ENCODE assay signal across 13 cellular contexts in the genomic region with DNA sequence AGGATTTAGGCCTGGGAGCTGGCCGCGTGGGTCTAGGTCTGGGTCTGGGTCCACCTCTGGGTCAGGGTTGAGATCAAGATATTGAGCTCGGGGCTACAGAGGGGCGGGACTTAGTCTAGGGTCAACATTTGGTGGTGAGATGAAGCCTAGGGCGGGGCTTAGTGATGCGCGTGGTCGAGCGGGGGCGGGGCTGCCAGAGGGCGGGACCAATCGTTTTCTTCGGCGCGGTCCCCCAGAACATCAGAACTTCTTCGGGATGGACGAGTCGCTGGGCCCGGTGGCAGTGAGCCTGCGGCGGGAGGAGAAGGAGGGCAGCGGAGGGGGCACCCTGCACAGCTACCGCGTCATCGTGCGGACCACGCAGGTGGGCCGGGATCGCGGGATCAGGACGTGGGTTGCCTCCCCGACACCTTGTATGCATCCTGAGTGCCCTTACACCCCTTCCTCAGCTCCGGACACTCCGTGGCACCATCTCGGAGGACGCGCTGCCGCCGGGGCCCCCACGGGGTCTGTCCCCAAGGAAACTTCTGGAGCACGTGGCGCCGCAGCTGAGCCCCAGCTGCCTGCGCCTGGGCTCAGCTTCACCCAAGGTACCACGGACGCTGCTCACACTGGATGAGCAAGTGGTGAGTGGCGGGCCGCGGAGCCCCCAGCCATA. TPM values are rescaled to one million over a fixed set of nuclear protein-coding genes. Genes with fewer than 3 reads are reported as not detected.
DNase-seq lines count a peak whose midpoint lies in the region; ATAC-seq, FAIRE-seq and TF ChIP-seq lines count a peak whose summit lies in the region.
"Had no signal": no experiment of that assay in that cellular context is flagged by ENCODE, and none has a peak within 500 bp of the region (broad histone marks: within the 10 kb centered on the region; RNA-seq: fewer than 3 reads in every experiment).

No MANE protein-coding gene starts in this region.

- DNase-seq in activated naive CD4-positive, alpha-beta T cell treated with anti-CD3 and anti-CD28 coated beads, Interleukin-2, amount 50 U/mL, for 16 hours: no peak
- DNase-seq in astrocyte (ENCODE audit: low read depth) (no peak), memory B cell (ENCODE audit: low spot score in 2 of 2) (no peak), upper lobe of right lung (no peak), glomerular visceral epithelial cell (ENCODE audit: extremely low spot score) (no peak)
- DNase-seq: esophagus squamous epithelium; GM23248; SK-N-SH; stimulated activated CD4-positive, alpha-beta T cell treated with anti-CD3 and anti-CD28 coated beads, Interleukin-4, amount 100 ng/mL, for 24 hours had no signal

- no peaks in the 10 kb centered on the region for H3K27me3 Mint-ChIP-seq in activated naive CD4-positive, alpha-beta T cell treated with anti-CD3 and anti-CD28 coated beads, Interleukin-2, amount 50 U/mL, for 24 hours
- no peaks in the 10 kb centered on the region for H3K27me3 Mint-ChIP-seq in astrocyte (ENCODE audit: low read depth, unreplicated experiment)
- no peaks in the 10 kb centered on the region for H3K27me3 Mint-ChIP-seq in memory B cell

- intact Hi-C loops in upper lobe of right lung (cut with DNase I): no loop called here

- no peaks in the 10 kb centered on the region for H3K36me3 Mint-ChIP-seq in activated naive CD4-positive, alpha-beta T cell treated with anti-CD3 and anti-CD28 coated beads, Interleukin-2, amount 50 U/mL, for 24 hours
- H3K36me3 Mint-ChIP-seq in astrocyte (ENCODE audit: low read depth, unreplicated experiment) (peaks cover 12% of the 10 kb centered on the region), memory B cell (peaks cover 24% of the 10 kb centered on the region)

- ATAC-seq in memory B cell (ENCODE audit: low read depth) (no peak), upper lobe of right lung (no peak), GM19455 (IDR thresholded peaks at IDR 0.05; ENCODE audit: unreplicated experiment) (no peak), GM18873 (IDR thresholded peaks at IDR 0.05; ENCODE audit: low FRiP score, unreplicated experiment) (no peak)
- ATAC-seq: mucosa of descending colon had no signal

- no peak overlapping the region for H3K9ac ChIP-seq in astrocyte (ENCODE audit: low read length)
- H3K9ac ChIP-seq: GM23248, SK-N-SH had no signal

- H3K79me2 ChIP-seq in astrocyte (ENCODE audit: insufficient read depth, low read length): peaks cover 21% of the 10 kb centered on the region

- H3K9me3 Mint-ChIP-seq in activated naive CD4-positive, alpha-beta T cell treated with anti-CD3 and anti-CD28 coated beads, Interleukin-2, amount 50 U/mL, for 24 hours: no peaks in the 10 kb centered on the region
- H3K9me3 Mint-ChIP-seq in astrocyte (ENCODE audit: unreplicated experiment) (peaks cover 3% of the 10 kb centered on the region), memory B cell (no peaks in the 10 kb centered on the region)

- peaks cover 50% of the 10 kb centered on the region for H3K4me1 Mint-ChIP-seq in activated naive CD4-positive, alpha-beta T cell treated with anti-CD3 and anti-CD28 coated beads, Interleukin-2, amount 50 U/mL, for 24 hours
- H3K4me1 Mint-ChIP-seq in astrocyte (ENCODE audit: low read depth, unreplicated experiment): peaks cover 20% of the 10 kb centered on the region
- peaks cover 37% of the 10 kb centered on the region for H3K4me1 Mint-ChIP-seq in memory B cell

- H3K4me3 ChIP-seq in astrocyte (ENCODE audit: insufficient read depth, low read depth, low read length): no peak overlapping the region
- H3K4me3 ChIP-seq in upper lobe of right lung: peak overlapping the region; percentile 76
- H3K4me3 ChIP-seq: GM23248, mucosa of descending colon had no signal

- H4K20me1 ChIP-seq in astrocyte (ENCODE audit: insufficient read depth, low read length): peaks cover 22% of the 10 kb centered on the region

- no peak for FAIRE-seq in astrocyte (lab: Jason Lieb, UNC)

- H3K4me1 ChIP-seq in astrocyte (ENCODE audit: insufficient read depth, low read length): peaks cover 25% of the 10 kb centered on the region
- H3K4me1 ChIP-seq in upper lobe of right lung: peaks cover 34% of the 10 kb centered on the region

- peak overlapping the region; percentile 18 for H3K27ac Mint-ChIP-seq in activated naive CD4-positive, alpha-beta T cell treated with anti-CD3 and anti-CD28 coated beads, Interleukin-2, amount 50 U/mL, for 24 hours
- H3K27ac Mint-ChIP-seq in astrocyte (ENCODE audit: unreplicated experiment) (no peak overlapping the region), memory B cell (peak overlapping the region; percentile 97)

- TF ChIP-seq CTCF in astrocyte (IDR thresholded peaks at IDR 0.05; ENCODE audit: insufficient read depth, low read depth, low read length): no peak
- no peak for TF ChIP-seq CTCF in upper lobe of right lung (IDR thresholded peaks at IDR 0.05)

- H3K9me3 ChIP-seq in astrocyte (ENCODE audit: insufficient read depth, low read depth, low read length): no peaks in the 10 kb centered on the region
- H3K9me3 ChIP-seq in upper lobe of right lung: no peaks in the 10 kb centered on the region
- H3K9me3 ChIP-seq: esophagus squamous epithelium, mucosa of descending colon, SK-N-SH had no signal

- H3K27ac ChIP-seq in astrocyte (ENCODE audit: low read depth, low read length) (no peak overlapping the region), upper lobe of right lung (peak overlapping the region; percentile 85)
- H3K27ac ChIP-seq: GM23248 had no signal

- H2AFZ ChIP-seq in astrocyte (ENCODE audit: low read depth, low read length): peak overlapping the region; percentile 10
- H2AFZ ChIP-seq: GM23248 had no signal

- H3K27me3 ChIP-seq in astrocyte (ENCODE audit: insufficient read depth, low read length) (no peaks in the 10 kb centered on the region), upper lobe of right lung (no peaks in the 10 kb centered on the region)
- H3K27me3 ChIP-seq: esophagus squamous epithelium had no signal

- peak overlapping the region; percentile 64 for H3K4me2 ChIP-seq in astrocyte (ENCODE audit: low read length)
- H3K4me2 ChIP-seq: SK-N-SH had no signal

- H3K36me3 ChIP-seq in astrocyte (ENCODE audit: insufficient read depth, low read length): no peaks in the 10 kb centered on the region
- peaks cover 41% of the 10 kb centered on the region for H3K36me3 ChIP-seq in upper lobe of right lung

- H3K4me3 Mint-ChIP-seq in activated naive CD4-positive, alpha-beta T cell treated with anti-CD3 and anti-CD28 coated beads, Interleukin-2, amount 50 U/mL, for 24 hours: peak overlapping the region; percentile 84
- H3K4me3 Mint-ChIP-seq in astrocyte (ENCODE audit: unreplicated experiment) (peak overlapping the region; percentile 34), memory B cell (peak overlapping the region; percentile 95)

RNA-seq across cellular contexts. Expression of gene SIPA1, which starts 4.2 kb away (rescaled TPM):
- total RNA-seq in astrocyte (19.0 and 26.7 TPM in 2 replicates), upper lobe of right lung (86.5 TPM)

RNA-seq across cellular contexts. Expression of gene RELA, which starts 20.6 kb away (rescaled TPM):
- total RNA-seq in astrocyte: 62.2 and 68.9 TPM in 2 replicates
- total RNA-seq in upper lobe of right lung: 68.2 TPM

RNA-seq across cellular contexts. Expression of gene PCNX3, which starts 26.6 kb away (rescaled TPM):
- total RNA-seq in astrocyte (45.6 and 51.2 TPM in 2 replicates), upper lobe of right lung (34.0 TPM)

RNA-seq across cellular contexts. Expression of gene MAP3K11, which starts 28.1 kb away (rescaled TPM):
- total RNA-seq in astrocyte (55.4 and 61.3 TPM in 2 replicates), upper lobe of right lung (106 TPM)

RNA-seq across cellular contexts. Expression of gene KCNK7, which starts 46.5 kb away (rescaled TPM):
- total RNA-seq in astrocyte (0.84 TPM in 1 of 2 replicates, not detected in the other), upper lobe of right lung (1.3 TPM)
- total RNA-seq: GM23248 had no signal

Comparison
In these comparisons a context has a peak if more than half of its experiments do, and no peak if none do; other contexts are left out.
1. H3K4me3 Mint-ChIP-seq: peak in every context shown above with its lines; median percentile 95 in memory B cell; 84 in activated naive CD4-positive, alpha-beta T cell treated with anti-CD3 and anti-CD28 coated beads, Interleukin-2, amount 50 U/mL, for 24 hours; 34 in astrocyte.